1 cellular context compared by ENCODE assay signal in the genomic region with DNA sequence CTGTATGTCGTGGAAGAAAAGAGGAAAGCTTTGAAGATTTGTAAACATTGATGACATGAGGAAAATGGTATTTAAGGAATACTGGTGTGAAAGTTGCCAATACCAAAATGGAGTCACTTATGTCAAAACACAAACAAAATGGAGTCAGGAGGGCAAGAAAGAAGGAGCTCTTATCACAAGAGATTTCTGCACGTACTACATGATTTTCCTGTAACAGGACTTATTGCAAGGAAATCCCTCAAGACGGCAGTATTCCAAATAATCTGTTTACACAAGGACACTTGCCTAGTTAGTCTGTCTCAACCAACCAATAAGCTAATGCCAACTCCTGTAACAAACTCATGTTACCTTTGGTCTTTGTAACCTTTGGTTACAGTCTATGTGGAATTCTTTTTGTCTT.
TF ChIP-seq lines count a peak whose summit lies in the region.

No MANE protein-coding gene starts in this region.

TF ChIP-seq in K562, 482 proteins besides CTCF, POLR2A, EP300 and RAD21 (continued from another document):
- 0 out of 2 replicates have a peak, but pooled peaks have one; percentile 28 for TF ChIP-seq OTX1 (CRISPR knock-in tag; IDR thresholded peaks at IDR 0.05)
- peak; percentile 79 for TF ChIP-seq ZNF79 (CRISPR knock-in tag; IDR thresholded peaks at IDR 0.05; ENCODE audit: low read depth)
- TF ChIP-seq NR2C1 (IDR thresholded peaks at IDR 0.05) = no peak
- TF ChIP-seq NR2C1 (tag; IDR thresholded peaks at IDR 0.05) = peak; percentile 88
- TF ChIP-seq ZNF41 (CRISPR knock-in tag; conservative IDR thresholded peaks at IDR 0.05) = peak; percentile 91
- TF ChIP-seq, protein P1, sequence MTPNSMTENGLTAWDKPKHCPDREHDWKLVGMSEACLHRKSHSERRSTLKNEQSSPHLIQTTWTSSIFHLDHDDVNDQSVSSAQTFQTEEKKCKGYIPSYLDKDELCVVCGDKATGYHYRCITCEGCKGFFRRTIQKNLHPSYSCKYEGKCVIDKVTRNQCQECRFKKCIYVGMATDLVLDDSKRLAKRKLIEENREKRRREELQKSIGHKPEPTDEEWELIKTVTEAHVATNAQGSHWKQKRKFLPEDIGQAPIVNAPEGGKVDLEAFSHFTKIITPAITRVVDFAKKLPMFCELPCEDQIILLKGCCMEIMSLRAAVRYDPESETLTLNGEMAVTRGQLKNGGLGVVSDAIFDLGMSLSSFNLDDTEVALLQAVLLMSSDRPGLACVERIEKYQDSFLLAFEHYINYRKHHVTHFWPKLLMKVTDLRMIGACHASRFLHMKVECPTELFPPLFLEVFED (CRISPR knock-in tag; conservative IDR thresholded peaks at IDR 0.05) = 0 out of 2 replicates have a peak, but pooled peaks have one; percentile 62
- no peak for TF ChIP-seq JUN (IDR thresholded peaks at IDR 0.05; ENCODE audit: borderline replicate concordance, low read depth, low read length)
- TF ChIP-seq JUN (CRISPR knock-in tag; IDR thresholded peaks at IDR 0.05; ENCODE audit: borderline replicate concordance) = no peak
- no peak for TF ChIP-seq PHB (CRISPR knock-in tag; IDR thresholded peaks at IDR 0.05)
- TF ChIP-seq, protein P2, sequence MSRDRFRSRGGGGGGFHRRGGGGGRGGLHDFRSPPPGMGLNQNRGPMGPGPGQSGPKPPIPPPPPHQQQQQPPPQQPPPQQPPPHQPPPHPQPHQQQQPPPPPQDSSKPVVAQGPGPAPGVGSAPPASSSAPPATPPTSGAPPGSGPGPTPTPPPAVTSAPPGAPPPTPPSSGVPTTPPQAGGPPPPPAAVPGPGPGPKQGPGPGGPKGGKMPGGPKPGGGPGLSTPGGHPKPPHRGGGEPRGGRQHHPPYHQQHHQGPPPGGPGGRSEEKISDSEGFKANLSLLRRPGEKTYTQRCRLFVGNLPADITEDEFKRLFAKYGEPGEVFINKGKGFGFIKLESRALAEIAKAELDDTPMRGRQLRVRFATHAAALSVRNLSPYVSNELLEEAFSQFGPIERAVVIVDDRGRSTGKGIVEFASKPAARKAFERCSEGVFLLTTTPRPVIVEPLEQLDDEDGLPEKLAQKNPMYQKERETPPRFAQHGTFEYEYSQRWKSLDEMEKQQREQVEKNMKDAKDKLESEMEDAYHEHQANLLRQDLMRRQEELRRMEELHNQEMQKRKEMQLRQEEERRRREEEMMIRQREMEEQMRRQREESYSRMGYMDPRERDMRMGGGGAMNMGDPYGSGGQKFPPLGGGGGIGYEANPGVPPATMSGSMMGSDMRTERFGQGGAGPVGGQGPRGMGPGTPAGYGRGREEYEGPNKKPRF (IDR thresholded peaks at IDR 0.05; ENCODE audit: low read depth, low read length) = no peak
- 0 out of 2 replicates have a peak, but pooled peaks have one; percentile 29 for TF ChIP-seq ZKSCAN3 (CRISPR knock-in tag; IDR thresholded peaks at IDR 0.05)
- 0 out of 2 replicates have a peak, but pooled peaks have one; percentile 30 for TF ChIP-seq DIDO1 (tag; IDR thresholded peaks at IDR 0.05; ENCODE audit: low read depth)
- TF ChIP-seq, protein P3, sequence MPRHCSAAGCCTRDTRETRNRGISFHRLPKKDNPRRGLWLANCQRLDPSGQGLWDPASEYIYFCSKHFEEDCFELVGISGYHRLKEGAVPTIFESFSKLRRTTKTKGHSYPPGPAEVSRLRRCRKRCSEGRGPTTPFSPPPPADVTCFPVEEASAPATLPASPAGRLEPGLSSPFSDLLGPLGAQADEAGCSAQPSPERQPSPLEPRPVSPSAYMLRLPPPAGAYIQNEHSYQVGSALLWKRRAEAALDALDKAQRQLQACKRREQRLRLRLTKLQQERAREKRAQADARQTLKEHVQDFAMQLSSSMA (CRISPR knock-in tag; IDR thresholded peaks at IDR 0.05) = 0 out of 2 replicates have a peak, but pooled peaks have one; percentile 48
- TF ChIP-seq, protein P4, sequence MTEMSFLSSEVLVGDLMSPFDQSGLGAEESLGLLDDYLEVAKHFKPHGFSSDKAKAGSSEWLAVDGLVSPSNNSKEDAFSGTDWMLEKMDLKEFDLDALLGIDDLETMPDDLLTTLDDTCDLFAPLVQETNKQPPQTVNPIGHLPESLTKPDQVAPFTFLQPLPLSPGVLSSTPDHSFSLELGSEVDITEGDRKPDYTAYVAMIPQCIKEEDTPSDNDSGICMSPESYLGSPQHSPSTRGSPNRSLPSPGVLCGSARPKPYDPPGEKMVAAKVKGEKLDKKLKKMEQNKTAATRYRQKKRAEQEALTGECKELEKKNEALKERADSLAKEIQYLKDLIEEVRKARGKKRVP (CRISPR knock-in tag; IDR thresholded peaks at IDR 0.05) = peak; percentile 49; the same call in 1 of the 2 replicates
- peak; percentile 90 for TF ChIP-seq PYGO2 (tag; IDR thresholded peaks at IDR 0.05)
- TF ChIP-seq ZNF175 (CRISPR knock-in tag; IDR thresholded peaks at IDR 0.05; ENCODE audit: low read depth) = peak; percentile 75
- TF ChIP-seq JUND (IDR thresholded peaks at IDR 0.05; ENCODE audit: borderline replicate concordance, low read depth, low read length) = no peak
- peak; percentile 65; the same call in 1 of the 3 replicates for TF ChIP-seq JUND (tag; IDR thresholded peaks at IDR 0.05; ENCODE audit: borderline replicate concordance, low read depth, low read length)
- TF ChIP-seq CXXC5 (CRISPR knock-in tag; IDR thresholded peaks at IDR 0.05) = peak; percentile 80
- TF ChIP-seq SMAD4 (CRISPR knock-in tag; conservative IDR thresholded peaks at IDR 0.05) = peak; percentile 94
- TF ChIP-seq, protein P5, sequence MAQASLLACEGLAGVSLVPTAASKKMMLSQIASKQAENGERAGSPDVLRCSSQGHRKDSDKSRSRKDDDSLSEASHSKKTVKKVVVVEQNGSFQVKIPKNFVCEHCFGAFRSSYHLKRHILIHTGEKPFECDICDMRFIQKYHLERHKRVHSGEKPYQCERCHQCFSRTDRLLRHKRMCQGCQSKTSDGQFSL (CRISPR knock-in tag; IDR thresholded peaks at IDR 0.05) = no peak
- TF ChIP-seq, protein P5 (tag; IDR thresholded peaks at IDR 0.05) = peak in 1 of 2 experiments; percentile 91; a peak in 2 of 4 replicates
- TF ChIP-seq, protein P6, sequence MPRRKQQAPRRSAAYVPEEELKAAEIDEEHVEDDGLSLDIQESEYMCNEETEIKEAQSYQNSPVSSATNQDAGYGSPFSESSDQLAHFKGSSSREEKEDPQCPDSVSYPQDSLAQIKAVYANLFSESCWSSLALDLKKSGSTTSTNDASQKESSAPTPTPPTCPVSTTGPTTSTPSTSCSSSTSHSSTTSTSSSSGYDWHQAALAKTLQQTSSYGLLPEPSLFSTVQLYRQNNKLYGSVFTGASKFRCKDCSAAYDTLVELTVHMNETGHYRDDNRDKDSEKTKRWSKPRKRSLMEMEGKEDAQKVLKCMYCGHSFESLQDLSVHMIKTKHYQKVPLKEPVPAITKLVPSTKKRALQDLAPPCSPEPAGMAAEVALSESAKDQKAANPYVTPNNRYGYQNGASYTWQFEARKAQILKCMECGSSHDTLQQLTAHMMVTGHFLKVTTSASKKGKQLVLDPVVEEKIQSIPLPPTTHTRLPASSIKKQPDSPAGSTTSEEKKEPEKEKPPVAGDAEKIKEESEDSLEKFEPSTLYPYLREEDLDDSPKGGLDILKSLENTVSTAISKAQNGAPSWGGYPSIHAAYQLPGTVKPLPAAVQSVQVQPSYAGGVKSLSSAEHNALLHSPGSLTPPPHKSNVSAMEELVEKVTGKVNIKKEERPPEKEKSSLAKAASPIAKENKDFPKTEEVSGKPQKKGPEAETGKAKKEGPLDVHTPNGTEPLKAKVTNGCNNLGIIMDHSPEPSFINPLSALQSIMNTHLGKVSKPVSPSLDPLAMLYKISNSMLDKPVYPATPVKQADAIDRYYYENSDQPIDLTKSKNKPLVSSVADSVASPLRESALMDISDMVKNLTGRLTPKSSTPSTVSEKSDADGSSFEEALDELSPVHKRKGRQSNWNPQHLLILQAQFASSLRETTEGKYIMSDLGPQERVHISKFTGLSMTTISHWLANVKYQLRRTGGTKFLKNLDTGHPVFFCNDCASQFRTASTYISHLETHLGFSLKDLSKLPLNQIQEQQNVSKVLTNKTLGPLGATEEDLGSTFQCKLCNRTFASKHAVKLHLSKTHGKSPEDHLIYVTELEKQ (CRISPR knock-in tag; IDR thresholded peaks at IDR 0.05) = peak; percentile 94
- peak; percentile 91; the same call in 1 of the 2 replicates for TF ChIP-seq ZNF644 (tag; IDR thresholded peaks at IDR 0.05; ENCODE audit: low read depth)
- TF ChIP-seq PTTG1 (tag; IDR thresholded peaks at IDR 0.05; ENCODE audit: low read depth) = peak; percentile 97
- 0 out of 2 replicates have a peak, but pooled peaks have one; percentile 33 for TF ChIP-seq PPARD (CRISPR knock-in tag; IDR thresholded peaks at IDR 0.05)
- peak; percentile 72; the same call in 1 of the 2 replicates for TF ChIP-seq E2F3 (CRISPR knock-in tag; IDR thresholded peaks at IDR 0.05)
- TF ChIP-seq CBX1 (IDR thresholded peaks at IDR 0.05; ENCODE audit: low read depth) = no peak
- TF ChIP-seq KLF13 (tag; IDR thresholded peaks at IDR 0.05; ENCODE audit: borderline replicate concordance, low read depth) = peak; percentile 80; the same call in 1 of the 2 replicates
- TF ChIP-seq, protein P7, sequence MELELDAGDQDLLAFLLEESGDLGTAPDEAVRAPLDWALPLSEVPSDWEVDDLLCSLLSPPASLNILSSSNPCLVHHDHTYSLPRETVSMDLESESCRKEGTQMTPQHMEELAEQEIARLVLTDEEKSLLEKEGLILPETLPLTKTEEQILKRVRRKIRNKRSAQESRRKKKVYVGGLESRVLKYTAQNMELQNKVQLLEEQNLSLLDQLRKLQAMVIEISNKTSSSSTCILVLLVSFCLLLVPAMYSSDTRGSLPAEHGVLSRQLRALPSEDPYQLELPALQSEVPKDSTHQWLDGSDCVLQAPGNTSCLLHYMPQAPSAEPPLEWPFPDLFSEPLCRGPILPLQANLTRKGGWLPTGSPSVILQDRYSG (tag; conservative IDR thresholded peaks at IDR 0.05; ENCODE audit: low read depth) = peak; percentile 96
- peak; percentile 97 for TF ChIP-seq DMBX1 (CRISPR knock-in tag; IDR thresholded peaks at IDR 0.05; ENCODE audit: borderline replicate concordance)
- peak; percentile 86; the same call in 1 of the 2 replicates for TF ChIP-seq ILK (tag; IDR thresholded peaks at IDR 0.05; ENCODE audit: borderline replicate concordance, low read depth)
- peak; percentile 83 for TF ChIP-seq ZNF239 (CRISPR knock-in tag; IDR thresholded peaks at IDR 0.05)
- TF ChIP-seq ETV1 (tag; conservative IDR thresholded peaks at IDR 0.05; ENCODE audit: low read depth) = peak; percentile 77
- TF ChIP-seq, protein P8, sequence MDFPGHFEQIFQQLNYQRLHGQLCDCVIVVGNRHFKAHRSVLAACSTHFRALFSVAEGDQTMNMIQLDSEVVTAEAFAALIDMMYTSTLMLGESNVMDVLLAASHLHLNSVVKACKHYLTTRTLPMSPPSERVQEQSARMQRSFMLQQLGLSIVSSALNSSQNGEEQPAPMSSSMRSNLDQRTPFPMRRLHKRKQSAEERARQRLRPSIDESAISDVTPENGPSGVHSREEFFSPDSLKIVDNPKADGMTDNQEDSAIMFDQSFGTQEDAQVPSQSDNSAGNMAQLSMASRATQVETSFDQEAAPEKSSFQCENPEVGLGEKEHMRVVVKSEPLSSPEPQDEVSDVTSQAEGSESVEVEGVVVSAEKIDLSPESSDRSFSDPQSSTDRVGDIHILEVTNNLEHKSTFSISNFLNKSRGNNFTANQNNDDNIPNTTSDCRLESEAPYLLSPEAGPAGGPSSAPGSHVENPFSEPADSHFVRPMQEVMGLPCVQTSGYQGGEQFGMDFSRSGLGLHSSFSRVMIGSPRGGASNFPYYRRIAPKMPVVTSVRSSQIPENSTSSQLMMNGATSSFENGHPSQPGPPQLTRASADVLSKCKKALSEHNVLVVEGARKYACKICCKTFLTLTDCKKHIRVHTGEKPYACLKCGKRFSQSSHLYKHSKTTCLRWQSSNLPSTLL (IDR thresholded peaks at IDR 0.05) = no peak
